In the genomic region with DNA sequence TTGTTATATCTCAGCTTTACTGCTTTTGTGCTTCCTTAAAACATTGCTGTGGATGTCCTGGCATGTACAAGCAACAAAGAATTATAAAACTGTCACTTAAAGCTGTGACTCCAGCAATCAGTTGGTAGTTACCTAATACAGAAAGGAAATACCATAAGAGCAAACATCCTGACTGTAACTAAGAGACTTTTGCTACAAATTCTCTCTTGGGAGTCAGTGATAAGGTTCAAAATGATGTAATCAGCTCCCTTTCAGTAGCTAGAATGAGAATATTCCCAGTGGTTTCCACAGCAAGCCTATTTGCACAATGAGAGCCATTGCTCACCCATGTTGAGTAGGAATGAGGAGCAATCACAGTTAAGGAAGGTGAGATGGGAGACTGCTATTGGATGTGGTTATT, we compare ENCODE assay signal across 36 cellular contexts. TPM values are rescaled to one million over a fixed set of nuclear protein-coding genes. Genes with fewer than 3 reads are reported as not detected.
"Had no signal": no experiment of that assay in that cellular context is flagged by ENCODE, and none has a peak within 500 bp of the region (broad histone marks: within the 10 kb centered on the region; RNA-seq: fewer than 3 reads in every experiment).

No MANE protein-coding gene starts in this region.

- H3K9me3 ChIP-seq: SJCRH30 had no signal

- DNase-seq: Karpas-422, MM.1S, MV-4-11, NCI-H1092, NCI-H1105, NCI-H1417 treated with DMSO at 0.1 percent for 48 hours, NCI-H1436 treated with DMSO at 0.1 percent for 48 hours, NCI-H1694 treated with DMSO at 0.1 percent for 48 hours, NCI-H187 treated with DMSO at 0.1 percent for 48 hours, NCI-H2029, NCI-H2081, NCI-H2107, NCI-H2171, NCI-H226, NCI-H446 treated with DMSO at 0.1 percent for 48 hours, NCI-H510A, NCI-H524, NCI-H526, NCI-H69, NCI-H748 treated with DMSO at 0.1 percent for 48 hours, NCI-H82, PC-9, SHP77, SIG-M5, SJCRH30 had no signal

- H3K4me1 ChIP-seq: SJCRH30 had no signal

- ATAC-seq: Right ventricle myocardium inferior, SK-N-SH treated with all-trans-retinoic acid at 6 μM for 48 hours had no signal

- FAIRE-seq: RCC 7860 had no signal

- H3K36me3 ChIP-seq: SJCRH30 had no signal

- H3K4me3 ChIP-seq: PC-9, SJCRH30, SK-N-MC had no signal

- H3K27ac ChIP-seq: KMS-11, PC-9, RWPE1, SJCRH30, SK-N-MC had no signal

RNA-seq across cellular contexts. Expression of a gene that starts 7.6 kb away (rescaled TPM):
- total RNA-seq: LHCN-M2, MCF 10A, OCI-LY7, PC-9, Right ventricle myocardium inferior, RPMI7951, SJCRH30, SK-MEL-5 had no signal

RNA-seq across cellular contexts. Expression of a gene that starts 22.4 kb away (rescaled TPM):
- total RNA-seq: LHCN-M2, MCF 10A, OCI-LY7, PC-9, Right ventricle myocardium inferior, RPMI7951, SJCRH30 had no signal

RNA-seq across cellular contexts. Expression of a gene that starts 52.6 kb away (rescaled TPM):
- total RNA-seq: MCF 10A, OCI-LY7, PC-9, Right ventricle myocardium inferior, RPMI7951, SJCRH30, SK-MEL-5 had no signal
